Comparison of ENCODE assay signal across 1 cellular context in the genomic region with DNA sequence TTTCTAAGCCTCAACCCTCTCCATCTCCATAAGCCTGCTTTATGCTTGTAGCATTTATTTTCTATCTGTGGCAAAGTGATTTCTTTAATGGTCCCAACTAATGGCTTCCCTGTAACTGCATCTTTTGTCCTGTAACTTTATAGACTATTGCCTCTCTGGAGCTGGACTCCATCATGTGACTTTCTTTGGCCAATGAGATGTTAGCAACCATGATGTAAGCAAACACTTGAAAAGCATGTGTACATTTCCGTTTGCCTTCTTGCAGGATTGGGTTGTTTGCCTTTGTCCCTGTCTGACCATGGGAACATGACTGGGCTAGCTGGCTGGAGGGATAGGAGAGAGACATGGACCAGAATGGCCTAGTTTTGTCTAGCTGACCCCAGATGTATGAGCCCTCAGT.
TF ChIP-seq lines count a peak whose summit lies in the region.

No MANE protein-coding gene starts in this region.

TF ChIP-seq in HepG2, 621 proteins besides CTCF, POLR2A, EP300 and RAD21 (continued from another document):
- TF ChIP-seq, protein P1, sequence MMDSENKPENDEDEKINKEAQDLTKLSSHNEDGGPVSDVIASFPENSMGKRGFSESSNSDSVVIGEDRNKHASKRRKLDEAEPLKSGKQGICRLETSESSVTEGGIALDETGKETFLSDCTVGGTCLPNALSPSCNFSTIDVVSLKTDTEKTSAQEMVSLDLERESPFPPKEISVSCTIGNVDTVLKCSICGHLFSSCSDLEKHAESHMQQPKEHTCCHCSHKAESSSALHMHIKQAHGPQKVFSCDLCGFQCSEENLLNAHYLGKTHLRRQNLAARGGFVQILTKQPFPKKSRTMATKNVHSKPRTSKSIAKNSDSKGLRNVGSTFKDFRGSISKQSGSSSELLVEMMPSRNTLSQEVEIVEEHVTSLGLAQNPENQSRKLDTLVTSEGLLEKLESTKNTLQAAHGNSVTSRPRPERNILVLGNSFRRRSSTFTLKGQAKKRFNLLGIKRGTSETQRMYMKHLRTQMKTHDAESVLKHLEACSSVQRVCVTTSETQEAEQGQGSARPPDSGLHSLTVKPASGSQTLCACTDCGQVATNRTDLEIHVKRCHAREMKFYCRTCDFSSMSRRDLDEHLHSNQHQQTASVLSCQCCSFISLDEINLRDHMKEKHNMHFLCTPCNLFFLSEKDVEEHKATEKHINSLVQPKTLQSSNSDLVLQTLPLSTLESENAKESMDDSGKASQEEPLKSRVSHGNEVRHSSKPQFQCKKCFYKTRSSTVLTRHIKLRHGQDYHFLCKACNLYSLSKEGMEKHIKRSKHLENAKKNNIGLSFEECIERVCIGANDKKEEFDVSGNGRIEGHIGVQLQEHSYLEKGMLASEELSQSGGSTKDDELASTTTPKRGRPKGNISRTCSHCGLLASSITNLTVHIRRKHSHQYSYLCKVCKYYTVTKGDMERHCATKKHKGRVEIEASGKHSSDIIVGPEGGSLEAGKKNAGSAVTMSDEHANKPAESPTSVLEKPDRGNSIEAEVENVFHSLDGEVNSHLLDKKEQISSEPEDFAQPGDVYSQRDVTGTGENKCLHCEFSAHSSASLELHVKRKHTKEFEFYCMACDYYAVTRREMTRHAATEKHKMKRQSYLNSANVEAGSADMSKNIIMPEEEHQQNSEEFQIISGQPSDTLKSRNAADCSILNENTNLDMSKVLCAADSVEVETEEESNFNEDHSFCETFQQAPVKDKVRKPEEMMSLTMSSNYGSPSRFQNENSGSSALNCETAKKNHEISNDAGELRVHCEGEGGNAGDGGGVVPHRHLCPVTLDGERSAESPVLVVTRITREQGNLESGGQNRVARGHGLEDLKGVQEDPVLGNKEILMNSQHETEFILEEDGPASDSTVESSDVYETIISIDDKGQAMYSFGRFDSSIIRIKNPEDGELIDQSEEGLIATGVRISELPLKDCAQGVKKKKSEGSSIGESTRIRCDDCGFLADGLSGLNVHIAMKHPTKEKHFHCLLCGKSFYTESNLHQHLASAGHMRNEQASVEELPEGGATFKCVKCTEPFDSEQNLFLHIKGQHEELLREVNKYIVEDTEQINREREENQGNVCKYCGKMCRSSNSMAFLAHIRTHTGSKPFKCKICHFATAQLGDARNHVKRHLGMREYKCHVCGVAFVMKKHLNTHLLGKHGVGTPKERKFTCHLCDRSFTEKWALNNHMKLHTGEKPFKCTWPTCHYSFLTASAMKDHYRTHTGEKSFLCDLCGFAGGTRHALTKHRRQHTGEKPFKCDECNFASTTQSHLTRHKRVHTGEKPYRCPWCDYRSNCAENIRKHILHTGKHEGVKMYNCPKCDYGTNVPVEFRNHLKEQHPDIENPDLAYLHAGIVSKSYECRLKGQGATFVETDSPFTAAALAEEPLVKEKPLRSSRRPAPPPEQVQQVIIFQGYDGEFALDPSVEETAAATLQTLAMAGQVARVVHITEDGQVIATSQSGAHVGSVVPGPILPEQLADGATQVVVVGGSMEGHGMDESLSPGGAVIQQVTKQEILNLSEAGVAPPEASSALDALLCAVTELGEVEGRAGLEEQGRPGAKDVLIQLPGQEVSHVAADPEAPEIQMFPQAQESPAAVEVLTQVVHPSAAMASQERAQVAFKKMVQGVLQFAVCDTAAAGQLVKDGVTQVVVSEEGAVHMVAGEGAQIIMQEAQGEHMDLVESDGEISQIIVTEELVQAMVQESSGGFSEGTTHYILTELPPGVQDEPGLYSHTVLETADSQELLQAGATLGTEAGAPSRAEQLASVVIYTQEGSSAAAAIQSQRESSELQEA (CRISPR knock-in tag; IDR thresholded peaks at IDR 0.05; ENCODE audit: not compliant biosample characterization), result no peak
- no peak for TF ChIP-seq JUN (CRISPR knock-in tag; IDR thresholded peaks at IDR 0.05)
- TF ChIP-seq, protein P2, sequence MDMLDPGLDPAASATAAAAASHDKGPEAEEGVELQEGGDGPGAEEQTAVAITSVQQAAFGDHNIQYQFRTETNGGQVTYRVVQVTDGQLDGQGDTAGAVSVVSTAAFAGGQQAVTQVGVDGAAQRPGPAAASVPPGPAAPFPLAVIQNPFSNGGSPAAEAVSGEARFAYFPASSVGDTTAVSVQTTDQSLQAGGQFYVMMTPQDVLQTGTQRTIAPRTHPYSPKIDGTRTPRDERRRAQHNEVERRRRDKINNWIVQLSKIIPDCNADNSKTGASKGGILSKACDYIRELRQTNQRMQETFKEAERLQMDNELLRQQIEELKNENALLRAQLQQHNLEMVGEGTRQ (IDR thresholded peaks at IDR 0.05; ENCODE audit: low read depth, low read length), result no peak; the same call in 1 of the 2 replicates
- TF ChIP-seq, protein P2 (CRISPR knock-in tag; IDR thresholded peaks at IDR 0.05; ENCODE audit: borderline replicate concordance), result peak; percentile 50; the same call in 1 of the 2 replicates
- TF ChIP-seq REPIN1 (CRISPR knock-in tag; IDR thresholded peaks at IDR 0.05; ENCODE audit: borderline replicate concordance, low read depth), result no peak
- TF ChIP-seq JUNB (CRISPR knock-in tag; IDR thresholded peaks at IDR 0.05; ENCODE audit: borderline replicate concordance), result no peak
- no peak for TF ChIP-seq ZNF552 (CRISPR knock-in tag; IDR thresholded peaks at IDR 0.05; ENCODE audit: borderline replicate concordance)
- no peak for TF ChIP-seq PLRG1 (conservative IDR thresholded peaks at IDR 0.05)
- no peak for TF ChIP-seq ZFP1 (CRISPR knock-in tag; IDR thresholded peaks at IDR 0.05)
- TF ChIP-seq, protein P3, sequence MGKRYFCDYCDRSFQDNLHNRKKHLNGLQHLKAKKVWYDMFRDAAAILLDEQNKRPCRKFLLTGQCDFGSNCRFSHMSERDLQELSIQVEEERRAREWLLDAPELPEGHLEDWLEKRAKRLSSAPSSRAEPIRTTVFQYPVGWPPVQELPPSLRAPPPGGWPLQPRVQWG (CRISPR knock-in tag; IDR thresholded peaks at IDR 0.05; ENCODE audit: borderline replicate concordance, low read depth), result no peak
- TF ChIP-seq NONO (IDR thresholded peaks at IDR 0.05), result no peak
- no peak for TF ChIP-seq NONO (CRISPR knock-in tag; conservative IDR thresholded peaks at IDR 0.05)
